1 cellular context compared by ENCODE assay signal in the genomic region with DNA sequence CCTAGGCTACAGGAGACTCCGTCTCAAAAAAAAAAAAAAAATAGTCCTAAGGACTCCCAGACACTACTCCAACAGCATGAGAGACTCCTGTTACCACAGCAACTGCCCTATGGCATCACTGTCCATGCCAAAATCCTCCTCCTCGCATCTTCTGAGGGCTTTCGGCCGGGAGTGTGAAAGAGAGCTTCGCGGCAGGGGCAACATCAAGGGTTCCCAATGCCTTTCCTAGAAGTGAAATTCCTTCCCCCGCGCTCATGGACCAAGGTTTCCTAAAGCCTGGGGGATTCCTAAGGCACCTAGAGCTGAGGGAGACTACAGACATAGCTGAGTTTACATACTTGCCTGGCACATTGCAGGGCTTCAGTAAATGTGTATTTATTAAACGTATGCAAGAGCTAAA.
TF ChIP-seq lines count a peak whose summit lies in the region.

No MANE protein-coding gene starts in this region.

TF ChIP-seq in IMR-90, 13 proteins besides CTCF, POLR2A, EP300 and RAD21 (continued from another document):
- TF ChIP-seq, protein P1, sequence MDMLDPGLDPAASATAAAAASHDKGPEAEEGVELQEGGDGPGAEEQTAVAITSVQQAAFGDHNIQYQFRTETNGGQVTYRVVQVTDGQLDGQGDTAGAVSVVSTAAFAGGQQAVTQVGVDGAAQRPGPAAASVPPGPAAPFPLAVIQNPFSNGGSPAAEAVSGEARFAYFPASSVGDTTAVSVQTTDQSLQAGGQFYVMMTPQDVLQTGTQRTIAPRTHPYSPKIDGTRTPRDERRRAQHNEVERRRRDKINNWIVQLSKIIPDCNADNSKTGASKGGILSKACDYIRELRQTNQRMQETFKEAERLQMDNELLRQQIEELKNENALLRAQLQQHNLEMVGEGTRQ (IDR thresholded peaks at IDR 0.05; ENCODE audit: low read depth, low read length) = no peak
- no peak for TF ChIP-seq RFX5 (IDR thresholded peaks at IDR 0.05; ENCODE audit: low read depth, low read length)
- no peak for TF ChIP-seq CHD1 (IDR thresholded peaks at IDR 0.05; ENCODE audit: low read depth, low read length)
- TF ChIP-seq, protein P2, sequence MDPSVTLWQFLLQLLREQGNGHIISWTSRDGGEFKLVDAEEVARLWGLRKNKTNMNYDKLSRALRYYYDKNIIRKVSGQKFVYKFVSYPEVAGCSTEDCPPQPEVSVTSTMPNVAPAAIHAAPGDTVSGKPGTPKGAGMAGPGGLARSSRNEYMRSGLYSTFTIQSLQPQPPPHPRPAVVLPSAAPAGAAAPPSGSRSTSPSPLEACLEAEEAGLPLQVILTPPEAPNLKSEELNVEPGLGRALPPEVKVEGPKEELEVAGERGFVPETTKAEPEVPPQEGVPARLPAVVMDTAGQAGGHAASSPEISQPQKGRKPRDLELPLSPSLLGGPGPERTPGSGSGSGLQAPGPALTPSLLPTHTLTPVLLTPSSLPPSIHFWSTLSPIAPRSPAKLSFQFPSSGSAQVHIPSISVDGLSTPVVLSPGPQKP (IDR thresholded peaks at IDR 0.05; ENCODE audit: borderline replicate concordance, low read depth, low read length) = no peak
- no peak for TF ChIP-seq NFE2L2 (IDR thresholded peaks at IDR 0.05; ENCODE audit: low read depth, low read length)
- TF ChIP-seq MXI1 (IDR thresholded peaks at IDR 0.05; ENCODE audit: borderline replicate concordance, low read depth, low read length) = no peak
- TF ChIP-seq FOS (IDR thresholded peaks at IDR 0.05; ENCODE audit: low read depth, low read length) = no peak
- no peak for TF ChIP-seq RCOR1 (IDR thresholded peaks at IDR 0.05; ENCODE audit: insufficient replicate concordance, low read length)
- no peak for TF ChIP-seq BHLHE40 (IDR thresholded peaks at IDR 0.05; ENCODE audit: low read depth, low read length)
TF ChIP-seq in IMR-90: peak in this region for 0.
